8 cellular contexts compared by ENCODE assay signal in genomic region chr2:207163815-207164747, GRCh38. TPM values are rescaled to one million over a fixed set of nuclear protein-coding genes. Genes with fewer than 3 reads are reported as not detected.
A peak's percentile ranks its signal among the peaks of the same experiment; 100 is the strongest.
DNase-seq lines count a peak whose midpoint lies in the region; ATAC-seq lines count a peak whose summit lies in the region.

No MANE protein-coding gene starts in this region.

- no peak overlapping the region for H4K5ac ChIP-seq in mesendoderm (ENCODE audit: low read length)

- H2BK120ac ChIP-seq in mesendoderm (ENCODE audit: low read depth, low read length), result peak overlapping the region; percentile 75

- H2BK5ac ChIP-seq in mesendoderm (ENCODE audit: low read length), result peak overlapping the region; percentile 90

- peaks cover 4% of the 10 kb centered on the region for H3K36me3 Mint-ChIP-seq in T-helper 17 cell (ENCODE audit: low read depth)

- peak overlapping the region; percentile 24 for H2AK5ac ChIP-seq in mesendoderm (ENCODE audit: low read length)

- peaks cover 5% of the 10 kb centered on the region for H3K79me1 ChIP-seq in mesendoderm (ENCODE audit: low read length)

- no CpG with 5 or more reads among the region's 20 CpGs for WGBS in mesendoderm (ENCODE audit: extremely low coverage, insufficient coverage, low lambda C conversion rate)

- no peak overlapping the region for H2BK15ac ChIP-seq in mesendoderm (replicated peaks; ENCODE audit: low read depth)

- no peaks in the 10 kb centered on the region for H3K9me3 ChIP-seq in T-helper 17 cell (ENCODE audit: control insufficient read depth, low read length, poor library complexity, severe bottlenecking)
- no peaks in the 10 kb centered on the region for H3K9me3 ChIP-seq in endocrine pancreas (ENCODE audit: control insufficient read depth, low read length)

- DNase-seq in stimulated activated CD4-positive, alpha-beta T cell treated with anti-CD3 and anti-CD28 coated beads, Interleukin-1b, Interleukin-23, amount 100 ng/mL, for 48 hours, result peak; percentile 17
- no peak for DNase-seq in stimulated activated CD4-positive, alpha-beta T cell treated with anti-CD3 and anti-CD28 coated beads, Interleukin-2, amount 100 ng/mL, for 48 hours
- DNase-seq in T-helper 17 cell (no peak), mesendoderm (peak; percentile 55), superior temporal gyrus (ENCODE audit: extremely low spot score) (peak; percentile 89), OCI-M1 (lab: John Stamatoyannopoulos, UW) (no peak), NCI-H2196 treated with DMSO at 0.1 percent for 48 hours (lab: John Stamatoyannopoulos, UW; ENCODE audit: unreplicated experiment) (no peak)

- no peak for ATAC-seq in T-helper 17 cell

- peaks cover 64% of the 10 kb centered on the region for H3K79me2 ChIP-seq in mesendoderm (ENCODE audit: control insufficient read depth, insufficient read depth, low read length)

- peak overlapping the region; percentile 97 for H3K56ac ChIP-seq in mesendoderm (ENCODE audit: low read length)

- H3K36me3 ChIP-seq in endocrine pancreas (ENCODE audit: control insufficient read depth, insufficient read depth, low read length) (no peaks in the 10 kb centered on the region), mesendoderm (ENCODE audit: control insufficient read depth, insufficient read depth, low read length) (no peaks in the 10 kb centered on the region)

- H3K4me1 ChIP-seq in endocrine pancreas (ENCODE audit: control insufficient read depth, insufficient read depth, low read length), result no peaks in the 10 kb centered on the region
- H3K4me1 ChIP-seq in mesendoderm (ENCODE audit: control insufficient read depth, low read depth, low read length), result peaks cover 25% of the 10 kb centered on the region

- peak overlapping the region; percentile 81 for H3K18ac ChIP-seq in mesendoderm (ENCODE audit: low read length)

- H3K23ac ChIP-seq in mesendoderm (ENCODE audit: low read length), result peak overlapping the region; percentile 54

- peak overlapping the region; percentile 90 for H3K4me3 Mint-ChIP-seq in T-helper 17 cell

- H3K4me3 ChIP-seq in endocrine pancreas (ENCODE audit: control insufficient read depth, insufficient read depth, low read length), result peak overlapping the region; percentile 89
- peak overlapping the region; percentile 89 for H3K4me3 ChIP-seq in mesendoderm (ENCODE audit: low read length)

- peak overlapping the region; percentile 72 for H3K4me2 ChIP-seq in mesendoderm (ENCODE audit: low read length)

- peak overlapping the region; percentile 88 for H3K27ac ChIP-seq in mesendoderm (ENCODE audit: low read depth, low read length)

- H3K9ac ChIP-seq in endocrine pancreas (ENCODE audit: control insufficient read depth, insufficient read depth, low read length) (peak overlapping the region; percentile 42), mesendoderm (ENCODE audit: low read length) (peak overlapping the region; percentile 93)

- no peak overlapping the region for H4K8ac ChIP-seq in mesendoderm (ENCODE audit: low read depth, low read length)

- H3K4ac ChIP-seq in mesendoderm (ENCODE audit: low read depth, low read length), result peak overlapping the region; percentile 60

- peaks cover 50% of the 10 kb centered on the region for H3K4me1 Mint-ChIP-seq in T-helper 17 cell

- H3K27me3 Mint-ChIP-seq in T-helper 17 cell, result peaks cover 5% of the 10 kb centered on the region

- H3K27me3 ChIP-seq in endocrine pancreas (ENCODE audit: control insufficient read depth, insufficient read depth, low read length) (no peaks in the 10 kb centered on the region), mesendoderm (ENCODE audit: insufficient read depth, low read length, poor library complexity) (no peaks in the 10 kb centered on the region)

- peak overlapping the region; percentile 98 for H3K27ac Mint-ChIP-seq in T-helper 17 cell

RNA-seq across cellular contexts. Expression of gene KLF7, which starts 1.7 kb away (rescaled TPM):
- total RNA-seq in T-helper 17 cell, result 10 to 100 TPM; 38.1 to 53.3 TPM
- polyA plus RNA-seq in mesendoderm (2013, experiment 1 of 2), result 44.5 TPM
- 41.8 TPM for polyA plus RNA-seq in mesendoderm (2013, experiment 2 of 2)

Comparison
In these comparisons a context has a peak if more than half of its experiments do, and no peak if none do; other contexts are left out.
1. DNase-seq: peak in stimulated activated CD4-positive, alpha-beta T cell treated with anti-CD3 and anti-CD28 coated beads, Interleukin-1b, Interleukin-23, amount 100 ng/mL, for 48 hours (single experiment), mesendoderm (single experiment) and superior temporal gyrus (single experiment); none in stimulated activated CD4-positive, alpha-beta T cell treated with anti-CD3 and anti-CD28 coated beads, Interleukin-2, amount 100 ng/mL, for 48 hours (0 of 2), T-helper 17 cell (0 of 3), OCI-M1 (single experiment) and NCI-H2196 treated with DMSO at 0.1 percent for 48 hours (single experiment).